12 cellular contexts compared by ENCODE assay signal in genomic region chr19:47188507-47189033, GRCh38. TPM values are rescaled to one million over a fixed set of nuclear protein-coding genes. Genes with fewer than 3 reads are reported as not detected.
A peak's percentile ranks its signal among the peaks of the same experiment; 100 is the strongest.
DNase-seq lines count a peak whose midpoint lies in the region; TF ChIP-seq lines count a peak whose summit lies in the region.
"Had no signal": no experiment of that assay in that cellular context is flagged by ENCODE, and none has a peak within 500 bp of the region (broad histone marks: within the 10 kb centered on the region; RNA-seq: fewer than 3 reads in every experiment).

No MANE protein-coding gene starts in this region.

- no peak for TF ChIP-seq POLR2A in suprapubic skin (IDR thresholded peaks at IDR 0.05)

- H3K27ac ChIP-seq in HEK293 (ENCODE audit: extremely low read depth, low read depth, low read length), result peak overlapping the region; percentile 52; the same call in 1 of the 2 replicates
- H3K27ac ChIP-seq in VCaP, result peak overlapping the region; percentile 85
- H3K27ac ChIP-seq in hepatocyte, result peak overlapping the region; percentile 76
- peak overlapping the region; percentile 72 for H3K27ac ChIP-seq in suprapubic skin

- CTCF ChIA-PET in HEK293 (lab: Yijun Ruan, JAX), result interaction anchor here (4.1 kb wide), 1 partner anchor 22 kb away, joined by 21 read pairs; no protein-coding TSS in a partner anchor

- DNase-seq in hepatocyte (ENCODE audit: low spot score), result no peak
- no peak for DNase-seq in suprapubic skin (ENCODE audit: low spot score in 2 of 2)
- no peak for DNase-seq in RKO (ENCODE audit: low spot score)
- DNase-seq in posterior vena cava (ENCODE audit: low spot score), result no peak
- DNase-seq in HCEC 1CT, result no peak
- DNase-seq: activated CD4-positive, CD25-positive, alpha-beta regulatory T cell; amygdala; erythroblast; Kasumi-1; RPMI8226 had no signal

- H3K4me3 ChIP-seq in HEK293 (ENCODE audit: low read depth, low read length) (no peak overlapping the region), hepatocyte (no peak overlapping the region), suprapubic skin (no peak overlapping the region)

- no peak for TF ChIP-seq EP300 in suprapubic skin (IDR thresholded peaks at IDR 0.05)

- H3K4me1 ChIP-seq in HEK293 (ENCODE audit: control insufficient read depth, insufficient read depth, low read length), result peaks cover 30% of the 10 kb centered on the region
- H3K4me1 ChIP-seq in hepatocyte (ENCODE audit: insufficient read depth), result peaks cover 36% of the 10 kb centered on the region
- peaks cover 34% of the 10 kb centered on the region for H3K4me1 ChIP-seq in suprapubic skin

- H2AFZ ChIP-seq in hepatocyte, result no peak overlapping the region

- no peak for TF ChIP-seq CTCF in HEK293 (tag by site-specific recombination; IDR thresholded peaks at IDR 0.05)
- TF ChIP-seq CTCF in VCaP (conservative IDR thresholded peaks at IDR 0.05), result no peak
- no peak for TF ChIP-seq CTCF in hepatocyte (IDR thresholded peaks at IDR 0.05; ENCODE audit: poor library complexity)
- no peak for TF ChIP-seq CTCF in suprapubic skin (IDR thresholded peaks at IDR 0.05)

- H3K4me2 ChIP-seq in hepatocyte, result peak overlapping the region; percentile 56

- H4K20me1 ChIP-seq in hepatocyte (ENCODE audit: insufficient read depth, poor library complexity, severe bottlenecking), result no peaks in the 10 kb centered on the region

- intact Hi-C loops in posterior vena cava (cut with DNase I), result no loop called here

- H3K9me3 ChIP-seq in HEK293 (ENCODE audit: control insufficient read depth, insufficient read depth, low read depth, low read length) (no peaks in the 10 kb centered on the region), hepatocyte (ENCODE audit: low read depth) (no peaks in the 10 kb centered on the region), suprapubic skin (no peaks in the 10 kb centered on the region)

- POLR2A ChIA-PET in HEK293 (lab: Yijun Ruan, JAX), result interaction anchor here (0.5 to 0.6 kb wide), 2 partner anchors 88 to 1791 kb away, joined by 3 read pairs; no protein-coding TSS in a partner anchor

- H3K79me2 ChIP-seq in hepatocyte, result peaks cover 27% of the 10 kb centered on the region

- 73% methylated on average over 5 of the region's 5 CpGs for WGBS in hepatocyte (ENCODE audit: low lambda C conversion rate, missing lambda C conversion rate)
- 85% methylated on average over 5 of the region's 5 CpGs for WGBS in suprapubic skin

- H3K27me3 ChIP-seq in hepatocyte (no peaks in the 10 kb centered on the region), suprapubic skin (no peaks in the 10 kb centered on the region)

- H3K9me2 ChIP-seq in hepatocyte (replicated peaks; ENCODE audit: insufficient read depth), result no peaks in the 10 kb centered on the region

- H3K36me3 ChIP-seq in HEK293 (ENCODE audit: control insufficient read depth in 2 of 2, insufficient read depth in 1 of 2, low read length in 2 of 2) (peaks cover 52 to 54% of the 10 kb centered on the region in 2 experiments), hepatocyte (replicated peaks; ENCODE audit: insufficient read depth, low read depth) (peaks cover 3% of the 10 kb centered on the region), suprapubic skin (no peaks in the 10 kb centered on the region)

TF ChIP-seq in HEK293, 187 proteins besides CTCF, POLR2A, EP300 and RAD21 (continues in another document):
- TF ChIP-seq HOXD13 (CRISPR knock-in tag; IDR thresholded peaks at IDR 0.05; ENCODE audit: borderline replicate concordance) (no peak), ZBTB20 (tag by site-specific recombination; IDR thresholded peaks at IDR 0.05) (no peak), ZNF610 (tag by site-specific recombination; IDR thresholded peaks at IDR 0.05; ENCODE audit: borderline replicate concordance) (no peak), ZNF133 (tag by site-specific recombination; IDR thresholded peaks at IDR 0.05) (no peak), ZNF202 (tag by site-specific recombination; IDR thresholded peaks at IDR 0.05; ENCODE audit: borderline replicate concordance) (no peak), ZSCAN30 (tag by site-specific recombination; IDR thresholded peaks at IDR 0.05) (no peak), ELK4 (IDR thresholded peaks at IDR 0.05; ENCODE audit: borderline replicate concordance, low read depth, low read length) (no peak), ZBTB21 (tag by site-specific recombination; IDR thresholded peaks at IDR 0.05) (no peak), ZBTB49 (tag by site-specific recombination; IDR thresholded peaks at IDR 0.05; ENCODE audit: low read depth) (no peak), ZNF398 (tag by site-specific recombination; IDR thresholded peaks at IDR 0.05) (no peak), ZXDB (tag by site-specific recombination; IDR thresholded peaks at IDR 0.05) (no peak), ZNF621 (tag by site-specific recombination; IDR thresholded peaks at IDR 0.05) (no peak), ZSCAN4 (tag by site-specific recombination; IDR thresholded peaks at IDR 0.05) (no peak), ZNF155 (tag by site-specific recombination; IDR thresholded peaks at IDR 0.05) (no peak), ZNF350 (tag by site-specific recombination; IDR thresholded peaks at IDR 0.05) (no peak), ZIC2 (tag by site-specific recombination; IDR thresholded peaks at IDR 0.05) (no peak), WT1 (tag by site-specific recombination; IDR thresholded peaks at IDR 0.05) (no peak)

RNA-seq across cellular contexts. Expression of gene BBC3, which starts 42.4 kb away (rescaled TPM):
- 8.0 and 9.9 TPM in 2 replicates for total RNA-seq in hepatocyte
- polyA plus RNA-seq in hepatocyte, result 14.7 and 22.0 TPM in 2 replicates
- 10 to 100 TPM in 2 of 4 donors, 1 to 10 TPM in 2; 5.6 to 13.6 (median 9.7) TPM for total RNA-seq in suprapubic skin
- 1 to 10 TPM; 3.7 to 4.2 TPM for total RNA-seq in posterior vena cava

RNA-seq across cellular contexts. Expression of gene SAE1, which starts 57.9 kb away (rescaled TPM):
- 90.3 and 112 TPM in 2 replicates for total RNA-seq in hepatocyte
- 97.2 and 98.8 TPM in 2 replicates for polyA plus RNA-seq in hepatocyte
- total RNA-seq in suprapubic skin, result 10 to 100 TPM; 22.4 to 51.9 (median 44.7) TPM
- total RNA-seq in posterior vena cava, result 10 to 100 TPM; 55.9 to 57.4 TPM
